ENCODE assay signal across 26 cellular contexts in the genomic region with DNA sequence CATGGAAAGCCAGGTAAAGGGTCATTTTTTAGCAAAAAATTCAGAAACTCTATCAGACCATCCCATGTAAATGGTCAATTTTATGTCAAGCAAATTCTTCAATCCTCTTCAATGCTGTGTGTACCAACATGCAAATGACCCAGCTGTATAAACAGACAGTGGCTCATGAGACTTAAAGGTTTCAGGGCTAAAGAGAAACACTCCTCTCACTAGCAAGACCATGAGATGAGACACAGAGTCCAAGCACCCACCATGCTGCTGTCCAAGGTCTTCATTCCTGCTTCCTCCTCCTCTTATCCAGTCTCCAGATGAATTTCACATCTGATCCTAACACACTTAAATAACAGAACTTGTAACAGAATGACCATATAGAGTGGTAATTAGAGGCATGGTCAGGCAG. TPM values are rescaled to one million over a fixed set of nuclear protein-coding genes. Genes with fewer than 3 reads are reported as not detected.
"Had no signal": no experiment of that assay in that cellular context is flagged by ENCODE, and none has a peak within 500 bp of the region (broad histone marks: within the 10 kb centered on the region; RNA-seq: fewer than 3 reads in every experiment).

No MANE protein-coding gene starts in this region.

- H3K36me3 Mint-ChIP-seq: activated CD8-positive, alpha-beta memory T cell treated with anti-CD3 and anti-CD28 coated beads, Interleukin-2, amount 10 ng/mL, durations not matched to agents 7 days and 5 days; activated naive CD4-positive, alpha-beta T cell treated with anti-CD3 and anti-CD28 coated beads, Interleukin-2, amount 50 U/mL, for 24 hours; WTC11 had no signal

- H3K36me3 ChIP-seq: breast epithelium, colonic mucosa, SJCRH30 had no signal

- H3K4me3 Mint-ChIP-seq: activated CD4-positive, alpha-beta T cell treated with anti-CD3 and anti-CD28 coated beads, Interleukin-2, amount 10 ng/mL, durations not matched to agents 24 days and 14 days; activated CD8-positive, alpha-beta memory T cell treated with anti-CD3 and anti-CD28 coated beads, Interleukin-2, amount 10 ng/mL, durations not matched to agents 7 days and 5 days; activated naive CD4-positive, alpha-beta T cell treated with anti-CD3 and anti-CD28 coated beads, Interleukin-2, amount 50 U/mL, for 24 hours; activated T-cell treated with anti-CD3 and anti-CD28 coated beads, Interleukin-2, amount 50 U/mL, for 24 hours; activated T-helper 1 cell treated with anti-CD3 and anti-CD28 coated beads, Interleukin-12 subunit alpha, Interleukin-12 subunit beta, Interleukin-2, Interleukin-4 antibody, amounts not matched to agents 30 ng/mL and 10 ng/mL and 1 ng/mL, durations not matched to agents 14 hours and 24 hours and 36 hours; T-helper 1 cell treated with Interleukin-12 subunit alpha and Interleukin-12 subunit beta and Interleukin-4 antibody, amounts not matched to agents 30 μg/mL and 1 μg/mL, for 36 hours; WTC11 had no signal

- ATAC-seq: activated CD8-positive, alpha-beta memory T cell treated with anti-CD3 and anti-CD28 coated beads, Interleukin-2, amount 10 ng/mL, durations not matched to agents 7 days and 5 days; WTC11 had no signal

- H3K27me3 Mint-ChIP-seq: activated CD8-positive, alpha-beta memory T cell treated with anti-CD3 and anti-CD28 coated beads, Interleukin-2, amount 10 ng/mL, durations not matched to agents 7 days and 5 days had no signal

- H3K4me1 Mint-ChIP-seq: activated CD4-positive, alpha-beta T cell treated with anti-CD3 and anti-CD28 coated beads, Interleukin-2, amount 10 ng/mL, durations not matched to agents 24 days and 14 days; activated CD8-positive, alpha-beta memory T cell treated with anti-CD3 and anti-CD28 coated beads, Interleukin-2, amount 10 ng/mL, durations not matched to agents 7 days and 5 days; activated naive CD4-positive, alpha-beta T cell treated with anti-CD3 and anti-CD28 coated beads, Interleukin-2, amount 50 U/mL, for 24 hours; WTC11 had no signal

- H3K9me3 Mint-ChIP-seq: activated CD4-positive, alpha-beta T cell treated with anti-CD3 and anti-CD28 coated beads, Interleukin-2, amount 10 ng/mL, durations not matched to agents 24 days and 14 days; T-helper 1 cell treated with Interleukin-12 subunit alpha and Interleukin-12 subunit beta and Interleukin-4 antibody, amounts not matched to agents 30 μg/mL and 1 μg/mL, for 36 hours had no signal

- H3K27ac ChIP-seq: breast epithelium, colonic mucosa, SJCRH30 had no signal

- H3K9me3 ChIP-seq: colonic mucosa, SJCRH30 had no signal

- H3K27ac Mint-ChIP-seq: activated CD4-positive, alpha-beta T cell treated with anti-CD3 and anti-CD28 coated beads, Interleukin-2, amount 10 ng/mL, durations not matched to agents 24 days and 14 days; activated CD8-positive, alpha-beta memory T cell treated with anti-CD3 and anti-CD28 coated beads, Interleukin-2, amount 10 ng/mL, durations not matched to agents 7 days and 5 days; activated naive CD4-positive, alpha-beta T cell treated with anti-CD3 and anti-CD28 coated beads, Interleukin-2, amount 50 U/mL, for 24 hours; activated T-cell treated with anti-CD3 and anti-CD28 coated beads, Interleukin-2, amount 50 U/mL, for 24 hours; activated T-helper 1 cell treated with anti-CD3 and anti-CD28 coated beads, Interleukin-12 subunit alpha, Interleukin-12 subunit beta, Interleukin-2, Interleukin-4 antibody, amounts not matched to agents 30 ng/mL and 10 ng/mL and 1 ng/mL, durations not matched to agents 14 hours and 24 hours and 36 hours; T-helper 1 cell treated with Interleukin-12 subunit alpha and Interleukin-12 subunit beta and Interleukin-4 antibody, amounts not matched to agents 30 μg/mL and 1 μg/mL, for 36 hours; WTC11 had no signal

- H3K4me3 ChIP-seq: breast epithelium, colonic mucosa, SJCRH30 had no signal

- H3K4me1 ChIP-seq: breast epithelium, colonic mucosa, SJCRH30 had no signal

- DNase-seq: activated CD4-positive, alpha-beta T cell treated with anti-CD3 and anti-CD28 coated beads, Interleukin-2, amount 10 ng/mL, durations not matched to agents 24 days and 14 days; activated CD4-positive, alpha-beta T cell treated with anti-CD3 and anti-CD28 coated beads, Interleukin-2, amount 50 U/mL, for 48 hours; activated CD4-positive, CD25-positive, alpha-beta regulatory T cell treated with anti-CD3 and anti-CD28 coated beads, Interleukin-2, amount 50 U/mL, for 72 hours; activated CD8-positive, alpha-beta memory T cell treated with anti-CD3 and anti-CD28 coated beads, Interleukin-2, amount 10 ng/mL, durations not matched to agents 7 days and 5 days; activated effector memory CD4-positive, alpha-beta T cell treated with Interleukin-2 at 50 U/mL for 16 hours; activated naive CD4-positive, alpha-beta T cell; activated T-cell treated with anti-CD3 and anti-CD28 coated beads, Interleukin-2, amount 50 U/mL, for 24 hours; aorta; caudate nucleus; colonic mucosa; NCI-H1092; NCI-H1417; NCI-H1930; NCI-H2171; NCI-H2227 treated with DMSO at 0.1 percent for 48 hours; NCI-H446 treated with DMSO at 0.1 percent for 48 hours; NCI-H524 treated with DMSO at 0.1 percent for 48 hours; SJCRH30 had no signal

- H3K27me3 ChIP-seq: breast epithelium, colonic mucosa, SJCRH30 had no signal

RNA-seq across cellular contexts. Expression of a gene that starts 30.8 kb away (rescaled TPM):
- total RNA-seq: activated CD4-positive, alpha-beta T cell treated with anti-CD3 and anti-CD28 coated beads, Interleukin-2, amount 10 ng/mL, durations not matched to agents 24 days and 14 days; activated CD8-positive, alpha-beta memory T cell treated with anti-CD3 and anti-CD28 coated beads, Interleukin-2, amount 10 ng/mL, durations not matched to agents 7 days and 5 days; OCI-LY7 had no signal

RNA-seq across cellular contexts. Expression of a gene that starts 52.0 kb away (rescaled TPM):
- total RNA-seq: activated CD4-positive, alpha-beta T cell treated with anti-CD3 and anti-CD28 coated beads, Interleukin-2, amount 10 ng/mL, durations not matched to agents 24 days and 14 days; activated CD8-positive, alpha-beta memory T cell treated with anti-CD3 and anti-CD28 coated beads, Interleukin-2, amount 10 ng/mL, durations not matched to agents 7 days and 5 days; activated T-helper 1 cell treated with anti-CD3 and anti-CD28 coated beads, Interleukin-12 subunit alpha, Interleukin-12 subunit beta, Interleukin-2, Interleukin-4 antibody, amounts not matched to agents 30 ng/mL and 10 ng/mL and 1 ng/mL, durations not matched to agents 14 hours and 24 hours and 36 hours; aorta; breast epithelium; MCF 10A; OCI-LY7; RPMI7951 had no signal
